ENCODE assay signal across 1 cellular context in the genomic region with DNA sequence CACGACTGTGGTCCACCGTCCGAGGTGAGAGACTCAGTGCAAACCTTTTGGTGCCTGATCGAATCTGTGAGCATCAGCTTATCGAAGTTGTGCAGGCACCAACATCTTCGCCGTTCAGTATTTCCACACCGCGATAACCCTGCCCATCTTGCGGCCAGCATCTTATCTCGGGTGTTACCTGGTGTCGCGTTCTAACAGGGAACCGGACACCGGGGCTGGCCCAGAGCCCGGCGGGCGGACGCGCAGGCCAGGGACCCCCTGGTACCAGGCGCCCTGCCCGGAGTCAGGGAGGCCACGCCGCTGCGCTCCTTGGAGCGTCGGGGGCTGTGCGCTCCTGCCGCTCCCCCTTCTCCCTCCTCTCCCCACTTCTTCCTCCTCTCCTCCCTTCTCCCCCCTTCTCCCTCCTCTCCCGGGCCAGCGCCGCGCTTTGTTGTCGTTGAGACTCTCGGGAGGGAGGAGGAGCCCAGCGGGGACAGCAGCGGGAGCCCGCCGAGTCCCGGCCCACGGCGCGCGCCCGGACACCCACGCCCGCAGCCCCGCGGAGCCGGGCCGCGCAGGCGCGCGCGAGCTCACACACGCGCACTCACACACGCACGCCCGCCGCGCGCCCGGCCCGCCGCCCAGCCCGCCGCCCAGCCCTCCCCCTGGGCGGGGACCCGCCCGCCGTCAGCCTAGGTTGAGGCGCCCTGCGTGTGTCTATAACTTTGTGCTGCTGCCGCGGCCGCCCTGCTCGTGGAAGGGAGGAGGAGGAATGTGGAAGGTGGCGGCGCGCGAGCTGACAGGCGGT.
TF ChIP-seq lines count a peak whose summit lies in the region.

No MANE protein-coding gene starts in this region.

TF ChIP-seq in HEK293, 187 proteins besides CTCF, POLR2A, EP300 and RAD21 (continued from another document and continues in another):
- TF ChIP-seq, protein P1, sequence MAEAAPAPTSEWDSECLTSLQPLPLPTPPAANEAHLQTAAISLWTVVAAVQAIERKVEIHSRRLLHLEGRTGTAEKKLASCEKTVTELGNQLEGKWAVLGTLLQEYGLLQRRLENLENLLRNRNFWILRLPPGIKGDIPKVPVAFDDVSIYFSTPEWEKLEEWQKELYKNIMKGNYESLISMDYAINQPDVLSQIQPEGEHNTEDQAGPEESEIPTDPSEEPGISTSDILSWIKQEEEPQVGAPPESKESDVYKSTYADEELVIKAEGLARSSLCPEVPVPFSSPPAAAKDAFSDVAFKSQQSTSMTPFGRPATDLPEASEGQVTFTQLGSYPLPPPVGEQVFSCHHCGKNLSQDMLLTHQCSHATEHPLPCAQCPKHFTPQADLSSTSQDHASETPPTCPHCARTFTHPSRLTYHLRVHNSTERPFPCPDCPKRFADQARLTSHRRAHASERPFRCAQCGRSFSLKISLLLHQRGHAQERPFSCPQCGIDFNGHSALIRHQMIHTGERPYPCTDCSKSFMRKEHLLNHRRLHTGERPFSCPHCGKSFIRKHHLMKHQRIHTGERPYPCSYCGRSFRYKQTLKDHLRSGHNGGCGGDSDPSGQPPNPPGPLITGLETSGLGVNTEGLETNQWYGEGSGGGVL (tag by site-specific recombination; IDR thresholded peaks at IDR 0.05): peak; percentile 99
- TF ChIP-seq KLF9 (tag by site-specific recombination; IDR thresholded peaks at IDR 0.05; ENCODE audit: low read depth) (peak; percentile 49; the same call in 1 of the 2 replicates), ZNF274 (IDR thresholded peaks at IDR 0.05; ENCODE audit: low read length) (no peak), ZNF274 (tag by site-specific recombination; IDR thresholded peaks at IDR 0.05; ENCODE audit: borderline replicate concordance) (no peak), SP3 (tag by site-specific recombination; IDR thresholded peaks at IDR 0.05) (peak; percentile 42), KLF7 (tag by site-specific recombination; IDR thresholded peaks at IDR 0.05; ENCODE audit: borderline replicate concordance) (peak; percentile 50; the same call in 1 of the 2 replicates), TCF7L2 (IDR thresholded peaks at IDR 0.05; ENCODE audit: borderline replicate concordance, low read depth, low read length) (no peak), ZNF610 (tag by site-specific recombination; IDR thresholded peaks at IDR 0.05; ENCODE audit: borderline replicate concordance) (peak; percentile 93), ZBTB20 (tag by site-specific recombination; IDR thresholded peaks at IDR 0.05) (peak; percentile 64; the same call in 1 of the 2 replicates), KLF8 (tag by site-specific recombination; IDR thresholded peaks at IDR 0.05) (peak; percentile 50), ZNF792 (tag by site-specific recombination; IDR thresholded peaks at IDR 0.05) (no peak), ZNF366 (tag by site-specific recombination; conservative IDR thresholded peaks at IDR 0.05) (peak; percentile 89), FEZF1 (tag by site-specific recombination; IDR thresholded peaks at IDR 0.05) (no peak), TRIM28 (IDR thresholded peaks at IDR 0.05; ENCODE audit: borderline replicate concordance, low read length) (no peak), BCL11B (tag by site-specific recombination; IDR thresholded peaks at IDR 0.05; ENCODE audit: low read depth) (0 out of 2 replicates have a peak, but pooled peaks have one; percentile 18), ZNF391 (tag by site-specific recombination; IDR thresholded peaks at IDR 0.05; ENCODE audit: borderline replicate concordance, low read depth) (peak; percentile 66; the same call in 1 of the 2 replicates), GLI2 (tag by site-specific recombination; IDR thresholded peaks at IDR 0.05; ENCODE audit: borderline replicate concordance, low read depth) (no peak), MEIS1 (CRISPR knock-in tag; IDR thresholded peaks at IDR 0.05; ENCODE audit: borderline replicate concordance) (no peak), SP2 (tag by site-specific recombination; IDR thresholded peaks at IDR 0.05) (peak; percentile 70), ZFP69B (tag by site-specific recombination; IDR thresholded peaks at IDR 0.05) (no peak), ZFHX2 (tag by site-specific recombination; conservative IDR thresholded peaks at IDR 0.05) (peak; percentile 69), ZBTB7A (tag by site-specific recombination; IDR thresholded peaks at IDR 0.05; ENCODE audit: low read depth) (peak; percentile 54; the same call in 1 of the 2 replicates), EGR2 (tag by site-specific recombination; IDR thresholded peaks at IDR 0.05; ENCODE audit: low read depth) (0 out of 2 replicates have a peak, but pooled peaks have one; percentile 35), BCL11A (tag by site-specific recombination; IDR thresholded peaks at IDR 0.05; ENCODE audit: low read depth) (no peak), ZNF138 (tag by site-specific recombination; IDR thresholded peaks at IDR 0.05; ENCODE audit: borderline replicate concordance) (no peak), ZXDB (tag by site-specific recombination; IDR thresholded peaks at IDR 0.05) (peak; percentile 54; the same call in 1 of the 2 replicates), ZBTB48 (tag by site-specific recombination; IDR thresholded peaks at IDR 0.05) (peak; percentile 84)
- TF ChIP-seq, protein P2, sequence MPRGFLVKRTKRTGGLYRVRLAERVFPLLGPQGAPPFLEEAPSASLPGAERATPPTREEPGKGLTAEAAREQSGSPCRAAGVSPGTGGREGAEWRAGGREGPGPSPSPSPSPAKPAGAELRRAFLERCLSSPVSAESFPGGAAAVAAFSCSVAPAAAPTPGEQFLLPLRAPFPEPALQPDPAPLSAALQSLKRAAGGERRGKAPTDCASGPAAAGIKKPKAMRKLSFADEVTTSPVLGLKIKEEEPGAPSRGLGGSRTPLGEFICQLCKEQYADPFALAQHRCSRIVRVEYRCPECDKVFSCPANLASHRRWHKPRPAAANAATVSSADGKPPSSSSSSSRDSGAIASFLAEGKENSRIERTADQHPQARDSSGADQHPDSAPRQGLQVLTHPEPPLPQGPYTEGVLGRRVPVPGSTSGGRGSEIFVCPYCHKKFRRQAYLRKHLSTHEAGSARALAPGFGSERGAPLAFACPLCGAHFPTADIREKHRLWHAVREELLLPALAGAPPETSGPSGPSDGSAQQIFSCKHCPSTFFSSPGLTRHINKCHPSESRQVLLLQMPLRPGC (tag by site-specific recombination; IDR thresholded peaks at IDR 0.05): peak; percentile 45; the same call in 1 of the 2 replicates
- TF ChIP-seq, protein P3, sequence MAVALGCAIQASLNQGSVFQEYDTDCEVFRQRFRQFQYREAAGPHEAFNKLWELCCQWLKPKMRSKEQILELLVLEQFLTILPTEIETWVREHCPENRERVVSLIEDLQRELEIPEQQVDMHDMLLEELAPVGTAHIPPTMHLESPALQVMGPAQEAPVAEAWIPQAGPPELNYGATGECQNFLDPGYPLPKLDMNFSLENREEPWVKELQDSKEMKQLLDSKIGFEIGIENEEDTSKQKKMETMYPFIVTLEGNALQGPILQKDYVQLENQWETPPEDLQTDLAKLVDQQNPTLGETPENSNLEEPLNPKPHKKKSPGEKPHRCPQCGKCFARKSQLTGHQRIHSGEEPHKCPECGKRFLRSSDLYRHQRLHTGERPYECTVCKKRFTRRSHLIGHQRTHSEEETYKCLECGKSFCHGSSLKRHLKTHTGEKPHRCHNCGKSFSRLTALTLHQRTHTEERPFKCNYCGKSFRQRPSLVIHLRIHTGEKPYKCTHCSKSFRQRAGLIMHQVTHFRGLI (tag by site-specific recombination; IDR thresholded peaks at IDR 0.05): no peak; the same call in 1 of the 2 replicates
- TF ChIP-seq, protein P4, sequence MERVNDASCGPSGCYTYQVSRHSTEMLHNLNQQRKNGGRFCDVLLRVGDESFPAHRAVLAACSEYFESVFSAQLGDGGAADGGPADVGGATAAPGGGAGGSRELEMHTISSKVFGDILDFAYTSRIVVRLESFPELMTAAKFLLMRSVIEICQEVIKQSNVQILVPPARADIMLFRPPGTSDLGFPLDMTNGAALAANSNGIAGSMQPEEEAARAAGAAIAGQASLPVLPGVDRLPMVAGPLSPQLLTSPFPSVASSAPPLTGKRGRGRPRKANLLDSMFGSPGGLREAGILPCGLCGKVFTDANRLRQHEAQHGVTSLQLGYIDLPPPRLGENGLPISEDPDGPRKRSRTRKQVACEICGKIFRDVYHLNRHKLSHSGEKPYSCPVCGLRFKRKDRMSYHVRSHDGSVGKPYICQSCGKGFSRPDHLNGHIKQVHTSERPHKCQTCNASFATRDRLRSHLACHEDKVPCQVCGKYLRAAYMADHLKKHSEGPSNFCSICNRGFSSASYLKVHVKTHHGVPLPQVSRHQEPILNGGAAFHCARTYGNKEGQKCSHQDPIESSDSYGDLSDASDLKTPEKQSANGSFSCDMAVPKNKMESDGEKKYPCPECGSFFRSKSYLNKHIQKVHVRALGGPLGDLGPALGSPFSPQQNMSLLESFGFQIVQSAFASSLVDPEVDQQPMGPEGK (tag by site-specific recombination; IDR thresholded peaks at IDR 0.05): peak; percentile 96
- TF ChIP-seq, protein P5, sequence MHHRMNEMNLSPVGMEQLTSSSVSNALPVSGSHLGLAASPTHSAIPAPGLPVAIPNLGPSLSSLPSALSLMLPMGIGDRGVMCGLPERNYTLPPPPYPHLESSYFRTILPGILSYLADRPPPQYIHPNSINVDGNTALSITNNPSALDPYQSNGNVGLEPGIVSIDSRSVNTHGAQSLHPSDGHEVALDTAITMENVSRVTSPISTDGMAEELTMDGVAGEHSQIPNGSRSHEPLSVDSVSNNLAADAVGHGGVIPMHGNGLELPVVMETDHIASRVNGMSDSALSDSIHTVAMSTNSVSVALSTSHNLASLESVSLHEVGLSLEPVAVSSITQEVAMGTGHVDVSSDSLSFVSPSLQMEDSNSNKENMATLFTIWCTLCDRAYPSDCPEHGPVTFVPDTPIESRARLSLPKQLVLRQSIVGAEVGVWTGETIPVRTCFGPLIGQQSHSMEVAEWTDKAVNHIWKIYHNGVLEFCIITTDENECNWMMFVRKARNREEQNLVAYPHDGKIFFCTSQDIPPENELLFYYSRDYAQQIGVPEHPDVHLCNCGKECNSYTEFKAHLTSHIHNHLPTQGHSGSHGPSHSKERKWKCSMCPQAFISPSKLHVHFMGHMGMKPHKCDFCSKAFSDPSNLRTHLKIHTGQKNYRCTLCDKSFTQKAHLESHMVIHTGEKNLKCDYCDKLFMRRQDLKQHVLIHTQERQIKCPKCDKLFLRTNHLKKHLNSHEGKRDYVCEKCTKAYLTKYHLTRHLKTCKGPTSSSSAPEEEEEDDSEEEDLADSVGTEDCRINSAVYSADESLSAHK (tag by site-specific recombination; IDR thresholded peaks at IDR 0.05): peak; percentile 54
- TF ChIP-seq, protein P6, sequence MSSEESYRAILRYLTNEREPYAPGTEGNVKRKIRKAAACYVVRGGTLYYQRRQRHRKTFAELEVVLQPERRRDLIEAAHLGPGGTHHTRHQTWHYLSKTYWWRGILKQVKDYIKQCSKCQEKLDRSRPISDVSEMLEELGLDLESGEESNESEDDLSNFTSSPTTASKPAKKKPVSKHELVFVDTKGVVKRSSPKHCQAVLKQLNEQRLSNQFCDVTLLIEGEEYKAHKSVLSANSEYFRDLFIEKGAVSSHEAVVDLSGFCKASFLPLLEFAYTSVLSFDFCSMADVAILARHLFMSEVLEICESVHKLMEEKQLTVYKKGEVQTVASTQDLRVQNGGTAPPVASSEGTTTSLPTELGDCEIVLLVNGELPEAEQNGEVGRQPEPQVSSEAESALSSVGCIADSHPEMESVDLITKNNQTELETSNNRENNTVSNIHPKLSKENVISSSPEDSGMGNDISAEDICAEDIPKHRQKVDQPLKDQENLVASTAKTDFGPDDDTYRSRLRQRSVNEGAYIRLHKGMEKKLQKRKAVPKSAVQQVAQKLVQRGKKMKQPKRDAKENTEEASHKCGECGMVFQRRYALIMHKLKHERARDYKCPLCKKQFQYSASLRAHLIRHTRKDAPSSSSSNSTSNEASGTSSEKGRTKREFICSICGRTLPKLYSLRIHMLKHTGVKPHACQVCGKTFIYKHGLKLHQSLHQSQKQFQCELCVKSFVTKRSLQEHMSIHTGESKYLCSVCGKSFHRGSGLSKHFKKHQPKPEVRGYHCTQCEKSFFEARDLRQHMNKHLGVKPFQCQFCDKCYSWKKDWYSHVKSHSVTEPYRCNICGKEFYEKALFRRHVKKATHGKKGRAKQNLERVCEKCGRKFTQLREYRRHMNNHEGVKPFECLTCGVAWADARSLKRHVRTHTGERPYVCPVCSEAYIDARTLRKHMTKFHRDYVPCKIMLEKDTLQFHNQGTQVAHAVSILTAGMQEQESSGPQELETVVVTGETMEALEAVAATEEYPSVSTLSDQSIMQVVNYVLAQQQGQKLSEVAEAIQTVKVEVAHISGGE (tag by site-specific recombination; conservative IDR thresholded peaks at IDR 0.05; ENCODE audit: low read depth): peak; percentile 43; the same call in 1 of the 2 replicates
- TF ChIP-seq, protein P7, sequence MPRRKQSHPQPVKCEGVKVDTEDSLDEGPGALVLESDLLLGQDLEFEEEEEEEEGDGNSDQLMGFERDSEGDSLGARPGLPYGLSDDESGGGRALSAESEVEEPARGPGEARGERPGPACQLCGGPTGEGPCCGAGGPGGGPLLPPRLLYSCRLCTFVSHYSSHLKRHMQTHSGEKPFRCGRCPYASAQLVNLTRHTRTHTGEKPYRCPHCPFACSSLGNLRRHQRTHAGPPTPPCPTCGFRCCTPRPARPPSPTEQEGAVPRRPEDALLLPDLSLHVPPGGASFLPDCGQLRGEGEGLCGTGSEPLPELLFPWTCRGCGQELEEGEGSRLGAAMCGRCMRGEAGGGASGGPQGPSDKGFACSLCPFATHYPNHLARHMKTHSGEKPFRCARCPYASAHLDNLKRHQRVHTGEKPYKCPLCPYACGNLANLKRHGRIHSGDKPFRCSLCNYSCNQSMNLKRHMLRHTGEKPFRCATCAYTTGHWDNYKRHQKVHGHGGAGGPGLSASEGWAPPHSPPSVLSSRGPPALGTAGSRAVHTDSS (tag by site-specific recombination; IDR thresholded peaks at IDR 0.05): peak; percentile 66
- TF ChIP-seq, protein P8, sequence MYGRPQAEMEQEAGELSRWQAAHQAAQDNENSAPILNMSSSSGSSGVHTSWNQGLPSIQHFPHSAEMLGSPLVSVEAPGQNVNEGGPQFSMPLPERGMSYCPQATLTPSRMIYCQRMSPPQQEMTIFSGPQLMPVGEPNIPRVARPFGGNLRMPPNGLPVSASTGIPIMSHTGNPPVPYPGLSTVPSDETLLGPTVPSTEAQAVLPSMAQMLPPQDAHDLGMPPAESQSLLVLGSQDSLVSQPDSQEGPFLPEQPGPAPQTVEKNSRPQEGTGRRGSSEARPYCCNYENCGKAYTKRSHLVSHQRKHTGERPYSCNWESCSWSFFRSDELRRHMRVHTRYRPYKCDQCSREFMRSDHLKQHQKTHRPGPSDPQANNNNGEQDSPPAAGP (tag by site-specific recombination; IDR thresholded peaks at IDR 0.05): peak; percentile 92
- TF ChIP-seq, protein P9, sequence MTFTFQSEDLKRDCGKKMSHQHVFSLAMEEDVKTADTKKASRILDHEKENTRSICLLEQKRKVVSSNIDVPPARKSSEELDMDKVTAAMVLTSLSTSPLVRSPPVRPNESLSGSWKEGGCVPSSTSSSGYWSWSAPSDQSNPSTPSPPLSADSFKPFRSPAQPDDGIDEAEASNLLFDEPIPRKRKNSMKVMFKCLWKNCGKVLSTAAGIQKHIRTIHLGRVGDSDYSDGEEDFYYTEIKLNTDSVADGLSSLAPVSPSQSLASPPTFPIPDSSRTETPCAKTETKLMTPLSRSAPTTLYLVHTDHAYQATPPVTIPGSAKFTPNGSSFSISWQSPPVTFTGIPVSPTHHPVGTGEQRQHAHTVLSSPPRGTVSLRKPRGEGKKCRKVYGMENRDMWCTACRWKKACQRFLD (tag by site-specific recombination; IDR thresholded peaks at IDR 0.05): no peak
